ENCODE assay signal across 1 cellular context in the genomic region with DNA sequence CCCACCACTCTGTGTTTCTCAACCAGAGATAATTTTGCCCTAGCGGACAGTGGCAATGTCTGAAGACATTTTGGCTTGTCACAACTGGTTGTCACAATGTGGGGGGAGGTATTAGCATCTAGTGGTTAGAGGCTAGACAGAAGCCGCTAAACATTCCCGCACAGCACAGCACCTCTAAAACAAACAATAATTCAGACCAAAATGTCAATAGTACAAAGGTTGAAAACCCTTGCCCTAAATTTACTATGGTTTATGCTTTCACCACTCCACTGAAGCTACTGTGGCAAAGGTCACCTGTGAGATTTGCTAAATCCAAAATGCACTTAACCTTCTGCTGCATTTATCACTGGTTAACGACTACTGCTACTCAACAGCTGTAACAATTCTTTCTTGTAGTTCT.
A peak's percentile ranks its signal among the peaks of the same experiment; 100 is the strongest.
TF ChIP-seq lines count a peak whose summit lies in the region.

No MANE protein-coding gene starts in this region.

TF ChIP-seq in HepG2, 621 proteins besides CTCF, POLR2A, EP300 and RAD21 (continued from another document and continues in another):
- TF ChIP-seq THAP7 (CRISPR knock-in tag; IDR thresholded peaks at IDR 0.05) (no peak), SIN3B (IDR thresholded peaks at IDR 0.05; ENCODE audit: low read length) (no peak), ZSCAN9 (CRISPR knock-in tag; IDR thresholded peaks at IDR 0.05; ENCODE audit: borderline replicate concordance) (0 out of 2 replicates have a peak, but pooled peaks have one; percentile 63), RFX1 (IDR thresholded peaks at IDR 0.05) (no peak), HNRNPUL1 (IDR thresholded peaks at IDR 0.05; ENCODE audit: low read depth, low read length) (no peak), RCOR2 (CRISPR knock-in tag; IDR thresholded peaks at IDR 0.05) (no peak), TFDP2 (CRISPR knock-in tag; IDR thresholded peaks at IDR 0.05) (no peak), ZHX2 (IDR thresholded peaks at IDR 0.05; ENCODE audit: low read depth) (no peak), ZHX2 (CRISPR knock-in tag; IDR thresholded peaks at IDR 0.05; ENCODE audit: borderline replicate concordance) (no peak), ZNF484 (CRISPR knock-in tag; IDR thresholded peaks at IDR 0.05; ENCODE audit: borderline replicate concordance, low read depth) (no peak), ZFP90 (CRISPR knock-in tag; IDR thresholded peaks at IDR 0.05; ENCODE audit: borderline replicate concordance) (no peak), ZNF564 (CRISPR knock-in tag; IDR thresholded peaks at IDR 0.05) (no peak), HNRNPK (IDR thresholded peaks at IDR 0.05; ENCODE audit: low read depth, low read length, poor library complexity, severe bottlenecking) (no peak), SATB2 (CRISPR knock-in tag; IDR thresholded peaks at IDR 0.05) (no peak), ZNF274 (CRISPR knock-in tag; IDR thresholded peaks at IDR 0.05) (no peak), KMT2B (CRISPR knock-in tag; IDR thresholded peaks at IDR 0.05) (no peak), ZFP36L1 (CRISPR knock-in tag; IDR thresholded peaks at IDR 0.05) (no peak), ZBTB37 (CRISPR knock-in tag; IDR thresholded peaks at IDR 0.05) (no peak), PHF21A (CRISPR knock-in tag; IDR thresholded peaks at IDR 0.05) (peak; percentile 71; the same call in 1 of the 2 replicates), RBFOX2 (IDR thresholded peaks at IDR 0.05; ENCODE audit: low read depth, low read length) (no peak; the same call in 1 of the 2 replicates), ZNF7 (CRISPR knock-in tag; IDR thresholded peaks at IDR 0.05) (no peak), ZNF260 (CRISPR knock-in tag; IDR thresholded peaks at IDR 0.05; ENCODE audit: borderline replicate concordance, low read depth) (no peak), CREB3 (CRISPR knock-in tag; IDR thresholded peaks at IDR 0.05) (no peak), ZNF549 (CRISPR knock-in tag; IDR thresholded peaks at IDR 0.05) (no peak), ZNF225 (CRISPR knock-in tag; IDR thresholded peaks at IDR 0.05) (no peak), ZNF318 (CRISPR knock-in tag; IDR thresholded peaks at IDR 0.05) (no peak), MED8 (CRISPR knock-in tag; IDR thresholded peaks at IDR 0.05; ENCODE audit: insufficient replicate concordance) (no peak), ERF (CRISPR knock-in tag; IDR thresholded peaks at IDR 0.05) (peak; percentile 49; the same call in 1 of the 2 replicates), ZSCAN22 (CRISPR knock-in tag; IDR thresholded peaks at IDR 0.05) (no peak), ZMYM4 (CRISPR knock-in tag; IDR thresholded peaks at IDR 0.05) (peak; percentile 59), SP5 (CRISPR knock-in tag; IDR thresholded peaks at IDR 0.05; ENCODE audit: borderline replicate concordance, low read depth) (no peak), NR1H2 (CRISPR knock-in tag; IDR thresholded peaks at IDR 0.05; ENCODE audit: borderline replicate concordance, low read depth) (no peak), ZNF44 (CRISPR knock-in tag; IDR thresholded peaks at IDR 0.05) (no peak)
- TF ChIP-seq, protein P1, sequence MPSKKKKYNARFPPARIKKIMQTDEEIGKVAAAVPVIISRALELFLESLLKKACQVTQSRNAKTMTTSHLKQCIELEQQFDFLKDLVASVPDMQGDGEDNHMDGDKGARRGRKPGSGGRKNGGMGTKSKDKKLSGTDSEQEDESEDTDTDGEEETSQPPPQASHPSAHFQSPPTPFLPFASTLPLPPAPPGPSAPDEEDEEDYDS (CRISPR knock-in tag; IDR thresholded peaks at IDR 0.05), result no peak
- TF ChIP-seq, protein P2, sequence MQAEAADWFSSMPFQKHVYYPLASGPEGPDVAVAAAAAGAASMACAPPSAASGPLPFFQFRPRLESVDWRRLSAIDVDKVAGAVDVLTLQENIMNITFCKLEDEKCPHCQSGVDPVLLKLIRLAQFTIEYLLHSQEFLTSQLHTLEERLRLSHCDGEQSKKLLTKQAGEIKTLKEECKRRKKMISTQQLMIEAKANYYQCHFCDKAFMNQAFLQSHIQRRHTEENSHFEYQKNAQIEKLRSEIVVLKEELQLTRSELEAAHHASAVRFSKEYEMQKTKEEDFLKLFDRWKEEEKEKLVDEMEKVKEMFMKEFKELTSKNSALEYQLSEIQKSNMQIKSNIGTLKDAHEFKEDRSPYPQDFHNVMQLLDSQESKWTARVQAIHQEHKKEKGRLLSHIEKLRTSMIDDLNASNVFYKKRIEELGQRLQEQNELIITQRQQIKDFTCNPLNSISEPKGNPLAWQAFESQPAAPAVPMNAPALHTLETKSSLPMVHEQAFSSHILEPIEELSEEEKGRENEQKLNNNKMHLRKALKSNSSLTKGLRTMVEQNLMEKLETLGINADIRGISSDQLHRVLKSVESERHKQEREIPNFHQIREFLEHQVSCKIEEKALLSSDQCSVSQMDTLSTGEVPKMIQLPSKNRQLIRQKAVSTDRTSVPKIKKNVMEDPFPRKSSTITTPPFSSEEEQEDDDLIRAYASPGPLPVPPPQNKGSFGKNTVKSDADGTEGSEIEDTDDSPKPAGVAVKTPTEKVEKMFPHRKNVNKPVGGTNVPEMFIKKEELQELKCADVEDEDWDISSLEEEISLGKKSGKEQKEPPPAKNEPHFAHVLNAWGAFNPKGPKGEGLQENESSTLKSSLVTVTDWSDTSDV (CRISPR knock-in tag; IDR thresholded peaks at IDR 0.05), result no peak
